In genomic region chr11:59614277-59615131, GRCh38 we compare ENCODE assay signal across 8 cellular contexts. TPM values are rescaled to one million over a fixed set of nuclear protein-coding genes. Genes with fewer than 3 reads are reported as not detected.
DNase-seq lines count a peak whose midpoint lies in the region; ATAC-seq, FAIRE-seq and TF ChIP-seq lines count a peak whose summit lies in the region.

No MANE protein-coding gene starts in this region.

- H3K9ac ChIP-seq in K562 (ENCODE audit: insufficient read depth in 1 of 2, low read depth in 2 of 2, low read length in 2 of 2): peak overlapping the region; percentile 83 to 97
- H3K9ac ChIP-seq in mesenchymal stem cell (ENCODE audit: low read length): peak overlapping the region; percentile 93

- H3K23ac ChIP-seq in mesenchymal stem cell (ENCODE audit: low read length in 2 of 2): peak overlapping the region in 1 of 2 experiments; percentile 97

- intact Hi-C loops in K562 (cut with micrococcal nuclease): loop anchor here (5.0 kb wide), 1 partner anchor 62 kb away; no protein-coding TSS in a partner anchor

- peak overlapping the region in 1 of 2 experiments; percentile 81 for H3K4ac ChIP-seq in mesenchymal stem cell (ENCODE audit: low read depth in 1 of 2, low read length in 2 of 2)

- POLR2A ChIA-PET in HEK293T (lab: Yijun Ruan, JAX) (interaction anchor here (0.6 to 2.8 kb wide), 7 partner anchors 31 to 59 kb away, joined by 3 to 27 read pairs (median 4); partner anchors contain the start of gene PATL1), K562 (lab: Yijun Ruan, JAX) (interaction anchor here (0.6 to 3.8 kb wide), 9 partner anchors 10 to 1746 kb away, joined by 3 to 33 read pairs (median 4); partner anchors contain the start of gene PATL1)

- peaks cover 6% of the 10 kb centered on the region; the same call in 1 of the 2 replicates for H4K20me1 ChIP-seq in K562 (replicated peaks; ENCODE audit: control insufficient read depth, insufficient read depth, low read length)

- H3K14ac ChIP-seq in mesenchymal stem cell (ENCODE audit: low read length in 2 of 2): peak overlapping the region in 1 of 2 experiments; percentile 95

- peaks cover 12% of the 10 kb centered on the region for H3K79me1 ChIP-seq in mesenchymal stem cell (replicated peaks; ENCODE audit: low read length, poor library complexity, severe bottlenecking)

- no peak overlapping the region for H2AK5ac ChIP-seq in mesenchymal stem cell (ENCODE audit: low read length, severe bottlenecking)

- H3K4me3 ChIP-seq in K562 (peak overlapping the region; percentile 78), mesenchymal stem cell (ENCODE audit: insufficient read depth in 1 of 2, low read depth in 1 of 2, low read length in 2 of 2) (peak overlapping the region; percentile 89 to 97)

- H3K4me1 ChIP-seq in K562 (replicated peaks in 1 of 2; ENCODE audit: control insufficient read depth in 2 of 2, insufficient read depth in 2 of 2, low read length in 2 of 2) (peaks cover 8 to 42% of the 10 kb centered on the region in 2 experiments), mesenchymal stem cell (ENCODE audit: control insufficient read depth, insufficient read depth, low read depth, low read length) (peaks cover 7% of the 10 kb centered on the region)

- WGBS in K562 (ENCODE audit: insufficient coverage, low coverage, missing lambda C conversion rate): 3% methylated on average over 14 of the region's 14 CpGs
- WGBS in mesenchymal stem cell: 22% methylated on average over 14 of the region's 14 CpGs

- no peak for TF ChIP-seq RAD21 in K562 (CRISPR knock-in tag; conservative IDR thresholded peaks at IDR 0.05 in 1 of 2, IDR thresholded peaks at IDR 0.05 in 1 of 2)

- peaks cover 52% of the 10 kb centered on the region for H3K79me2 ChIP-seq in K562 (ENCODE audit: control insufficient read depth, insufficient read depth, low read length)

- no peaks in the 10 kb centered on the region for H3K27me3 ChIP-seq in K562 (ENCODE audit: control insufficient read depth in 2 of 2, insufficient read depth in 2 of 2, low read length in 2 of 2)
- H3K27me3 ChIP-seq in mesenchymal stem cell (ENCODE audit: control insufficient read depth in 1 of 2, insufficient read depth in 1 of 2, low read length in 2 of 2): no peaks in the 10 kb centered on the region

- no peak for TF ChIP-seq POLR2A in K562 (conservative IDR thresholded peaks at IDR 0.05)

- no peak for TF ChIP-seq EP300 in K562 (IDR thresholded peaks at IDR 0.05; ENCODE audit: low read length)

- H2AFZ ChIP-seq in K562 (ENCODE audit: low read depth, low read length) (peak overlapping the region; percentile 54; the same call in 1 of the 2 replicates), mesenchymal stem cell (ENCODE audit: low read depth, low read length) (no peak overlapping the region)

- in situ Hi-C loops in K562 (cut with MboI): no loop called here

- FAIRE-seq in K562 (lab: Jason Lieb, UNC): peak; percentile 55

- H3K36me3 ChIP-seq in K562 (ENCODE audit: control insufficient read depth, insufficient read depth, low read length) (peaks cover 41% of the 10 kb centered on the region), mesenchymal stem cell (ENCODE audit: control insufficient read depth in 1 of 2, insufficient read depth in 2 of 2, low read depth in 1 of 2, low read length in 2 of 2) (peaks cover 11 to 22% of the 10 kb centered on the region in 2 experiments)

- CTCF ChIA-PET in HEK293T (lab: Yijun Ruan, JAX): no interaction called here
- CTCF ChIA-PET in K562 (lab: Yijun Ruan, JAX; ENCODE audit: low intra/inter-chr PET ratio): no interaction called here

- H2BK5ac ChIP-seq in mesenchymal stem cell (ENCODE audit: low read depth, low read length, poor library complexity, severe bottlenecking): peak overlapping the region; percentile 70

- H3K27ac ChIP-seq in K562 (ENCODE audit: extremely low read depth, low read depth, low read length): peak overlapping the region; percentile 83
- H3K27ac ChIP-seq in mesenchymal stem cell (ENCODE audit: low read length, poor library complexity, severe bottlenecking): no peak overlapping the region

- H3K9me3 ChIP-seq in K562 (replicated peaks; ENCODE audit: control insufficient read depth, insufficient read depth, low read depth, low read length): no peaks in the 10 kb centered on the region
- H3K9me3 ChIP-seq in mesenchymal stem cell (ENCODE audit: control insufficient read depth, low read length): no peaks in the 10 kb centered on the region

- H3K4me2 ChIP-seq in K562 (ENCODE audit: insufficient read depth, low read length): peak overlapping the region; percentile 100
- peak overlapping the region; percentile 97 for H3K4me2 ChIP-seq in mesenchymal stem cell (ENCODE audit: low read length, poor library complexity, severe bottlenecking)

- BruUV-seq in K562 (replicated peaks; lab: Mats Ljungman, UMichigan): TSS peak; percentile 50

- ATAC-seq in K562 (no peak), GM21381 (IDR thresholded peaks at IDR 0.05; ENCODE audit: unreplicated experiment) (no peak), GM21423 (IDR thresholded peaks at IDR 0.05; ENCODE audit: unreplicated experiment) (no peak), HG02981 (IDR thresholded peaks at IDR 0.05; ENCODE audit: unreplicated experiment) (no peak)

- H4K8ac ChIP-seq in mesenchymal stem cell (ENCODE audit: low read length): no peak overlapping the region

- no peak overlapping the region for H2BK120ac ChIP-seq in mesenchymal stem cell (ENCODE audit: low read depth, low read length)

- peak overlapping the region; percentile 99 for H3K18ac ChIP-seq in mesenchymal stem cell (ENCODE audit: low read depth in 1 of 2, low read length in 2 of 2)

- no peak overlapping the region for H2BK12ac ChIP-seq in mesenchymal stem cell (ENCODE audit: low read length in 2 of 2)

- H3K9me1 ChIP-seq in K562 (ENCODE audit: control insufficient read depth, insufficient read depth, low read length): no peaks in the 10 kb centered on the region

- H4K91ac ChIP-seq in mesenchymal stem cell (ENCODE audit: low read length): peak overlapping the region; percentile 15

- no peak overlapping the region for H2BK15ac ChIP-seq in mesenchymal stem cell (ENCODE audit: low read depth, poor library complexity, severe bottlenecking)

- TF ChIP-seq CTCF in K562 (IDR thresholded peaks at IDR 0.05 in 2 of 3, conservative IDR thresholded peaks at IDR 0.05 in 1 of 3; ENCODE audit: insufficient read depth in 2 of 3, low read depth in 1 of 3, low read length in 3 of 3): no peak

- DNase-seq in A172 (ENCODE audit: low spot score): peak; percentile 2
- DNase-seq in HEK293T (ENCODE audit: extremely low spot score): peak; percentile 7
- DNase-seq in K562 (ENCODE audit: extremely low read depth in 1 of 4, low spot score in 3 of 4): peak in 2 of 4 experiments; percentile 32 to 54
- DNase-seq in mesenchymal stem cell: peak; percentile 7
- DNase-seq in NCI-H1930 (lab: John Stamatoyannopoulos, UW): no peak

TF ChIP-seq in HEK293T, 16 proteins besides CTCF, POLR2A, EP300 and RAD21 (continues in another document):
- TF ChIP-seq SUZ12 (IDR thresholded peaks at IDR 0.05): no peak

RNA-seq across cellular contexts. Expression of gene OSBP, which starts 1.1 kb away (rescaled TPM):
- total RNA-seq in A172 (2014; rRNA removed; shearing (Covaris generic)): 16.6 and 16.7 TPM in 2 replicates
- total RNA-seq in K562 (2011; cell fraction: chromatin; rRNA removed; ENCODE audit: low replicate concordance): 83.9 and 124 TPM in 2 replicates
- 40.2 and 44.9 TPM in 2 replicates for total RNA-seq in K562 (2011; cell fraction: nucleolus; rRNA removed)
- total RNA-seq in K562 (2011; cell fraction: nucleoplasm; rRNA removed): 62.0 and 71.9 TPM in 2 replicates
- total RNA-seq in K562 (2014; rRNA removed) (22.2 and 28.7 TPM in 2 replicates), K562 (2014; rRNA removed; fragmentation: Illumina TruSeq; extraction: Trizol) (33.3 and 36.1 TPM in 2 replicates), K562 (2015; rRNA removed; fragmentation: Illumina TruSeq; extraction: Trizol) (28.7 and 28.9 TPM in 2 replicates), K562 (2021) (37.7 and 44.3 TPM in 2 replicates)
- polyA plus RNA-seq in K562 (2011; rRNA removed) (33.9 and 37.2 TPM in 2 replicates), K562 (2014; fragmentation: Illumina TruSeq; extraction: Trizol) (46.9 and 49.0 TPM in 2 replicates), K562 (2014; fragmentation: Nextera tagmentation; extraction: Ambion mirVana) (10 to 100 TPM; 11.7 to 11.9 TPM), K562 (2014; rRNA removed) (24.5 and 27.8 TPM in 2 replicates)
- polyA plus RNA-seq in K562 (2011; cell fraction: cytosol; rRNA removed): 11.6 and 27.0 TPM in 2 replicates
- polyA plus RNA-seq in K562 (2011; cell fraction: nucleus; rRNA removed): 34.6 and 56.6 TPM in 2 replicates
- polyA plus RNA-seq in K562 (2012): 28.0 and 32.7 TPM in 2 replicates
- 54.3 and 63.2 TPM in 2 replicates for polyA minus RNA-seq in K562 (2011; rRNA and poly(A)+ RNA removed)
- 32.7 and 32.9 TPM in 2 replicates for polyA minus RNA-seq in K562 (2011; cell fraction: cytosol; rRNA and poly(A)+ RNA removed)
- 16.8 and 30.8 TPM in 2 replicates for polyA minus RNA-seq in K562 (2011; cell fraction: nucleus; rRNA and poly(A)+ RNA removed)
- polyA plus RNA-seq in mesenchymal stem cell (2013, experiment 1 of 2): 25.4 TPM
- 25.0 TPM for polyA plus RNA-seq in mesenchymal stem cell (2013, experiment 2 of 2)

RNA-seq across cellular contexts. Expression of gene PATL1, which starts 54.3 kb away (rescaled TPM):
- 19.9 and 20.3 TPM in 2 replicates for total RNA-seq in A172 (2014; rRNA removed; shearing (Covaris generic))
- total RNA-seq in K562 (2011; cell fraction: chromatin; rRNA removed; ENCODE audit: low replicate concordance): 41.9 and 63.3 TPM in 2 replicates
- 16.7 and 17.6 TPM in 2 replicates for total RNA-seq in K562 (2011; cell fraction: nucleolus; rRNA removed)
- 33.9 and 51.9 TPM in 2 replicates for total RNA-seq in K562 (2011; cell fraction: nucleoplasm; rRNA removed)
- total RNA-seq in K562 (2014; rRNA removed) (7.7 and 8.8 TPM in 2 replicates), K562 (2014; rRNA removed; fragmentation: Illumina TruSeq; extraction: Trizol) (14.8 and 18.4 TPM in 2 replicates), K562 (2015; rRNA removed; fragmentation: Illumina TruSeq; extraction: Trizol) (16.4 and 16.9 TPM in 2 replicates), K562 (2021) (27.3 and 30.2 TPM in 2 replicates)
- polyA plus RNA-seq in K562 (2011; rRNA removed) (34.1 and 38.4 TPM in 2 replicates), K562 (2014; fragmentation: Illumina TruSeq; extraction: Trizol) (43.4 and 48.0 TPM in 2 replicates), K562 (2014; fragmentation: Nextera tagmentation; extraction: Ambion mirVana) (1 to 10 TPM; 3.2 to 5.0 TPM), K562 (2014; rRNA removed) (19.4 and 23.3 TPM in 2 replicates)
- polyA plus RNA-seq in K562 (2011; cell fraction: cytosol; rRNA removed): 34.2 and 50.2 TPM in 2 replicates
- polyA plus RNA-seq in K562 (2011; cell fraction: nucleus; rRNA removed): 38.1 and 48.4 TPM in 2 replicates
- polyA plus RNA-seq in K562 (2012): 25.5 and 37.2 TPM in 2 replicates
- polyA minus RNA-seq in K562 (2011; rRNA and poly(A)+ RNA removed): 29.4 and 30.5 TPM in 2 replicates
- polyA minus RNA-seq in K562 (2011; cell fraction: cytosol; rRNA and poly(A)+ RNA removed): 13.4 and 17.4 TPM in 2 replicates
- 13.1 and 23.9 TPM in 2 replicates for polyA minus RNA-seq in K562 (2011; cell fraction: nucleus; rRNA and poly(A)+ RNA removed)
- polyA plus RNA-seq in mesenchymal stem cell (2013, experiment 1 of 2): 43.6 TPM
- 43.9 TPM for polyA plus RNA-seq in mesenchymal stem cell (2013, experiment 2 of 2)

Comparison
In these comparisons a context has a peak if more than half of its experiments do, and no peak if none do; other contexts are left out.
1. DNase-seq: peak in A172 (single experiment), HEK293T (single experiment) and mesenchymal stem cell (single experiment); none in NCI-H1930 (0 of 2).